Comparison of ENCODE assay signal across 7 cellular contexts in genomic region chr19:52138614-52139290, GRCh38. TPM values are rescaled to one million over a fixed set of nuclear protein-coding genes. Genes with fewer than 3 reads are reported as not detected.
A peak's percentile ranks its signal among the peaks of the same experiment; 100 is the strongest.
DNase-seq lines count a peak whose midpoint lies in the region; FAIRE-seq and TF ChIP-seq lines count a peak whose summit lies in the region.

No MANE protein-coding gene starts in this region.

- DNase-seq in NAMALWA (ENCODE audit: low spot score) (peak; percentile 7), HTR-8/SVneo (ENCODE audit: insufficient read length, low spot score) (no peak)

- H3K9ac ChIP-seq in endocrine pancreas (ENCODE audit: control insufficient read depth, insufficient read depth, low read length) (peak overlapping the region; percentile 71), mucosa of rectum (ENCODE audit: low read depth in 1 of 2, low read length in 2 of 2) (peak overlapping the region; percentile 97 to 99)

- H3K4me3 ChIP-seq in GM08714 (ENCODE audit: low read length) (peak overlapping the region; percentile 93), endocrine pancreas (ENCODE audit: control insufficient read depth, insufficient read depth, low read length) (peak overlapping the region; percentile 91), mucosa of rectum (ENCODE audit: low read length in 2 of 2) (peak overlapping the region; percentile 97 to 100)

- FAIRE-seq in HTR-8/SVneo (lab: Jason Lieb, UNC), result no peak

- no peaks in the 10 kb centered on the region for H3K9me3 ChIP-seq in endocrine pancreas (ENCODE audit: control insufficient read depth, low read length)
- H3K9me3 ChIP-seq in mucosa of rectum (ENCODE audit: control insufficient read depth in 2 of 2, low read length in 2 of 2), result peaks cover 3 to 8% of the 10 kb centered on the region in 2 donors

- H3K27me3 ChIP-seq in endocrine pancreas (ENCODE audit: control insufficient read depth, insufficient read depth, low read length) (no peaks in the 10 kb centered on the region), mucosa of rectum (ENCODE audit: control insufficient read depth in 2 of 2, insufficient read depth in 2 of 2, low read length in 2 of 2) (no peaks in the 10 kb centered on the region)

- H3K27ac ChIP-seq in VCaP (peak overlapping the region; percentile 99), mucosa of rectum (ENCODE audit: low read depth in 2 of 2, low read length in 2 of 2) (peak overlapping the region; percentile 99), temporal lobe (ENCODE audit: low read depth, low read length) (peak overlapping the region; percentile 82)

- TF ChIP-seq CTCF in VCaP (conservative IDR thresholded peaks at IDR 0.05), result no peak

- H3K4me1 ChIP-seq in endocrine pancreas (ENCODE audit: control insufficient read depth, insufficient read depth, low read length) (no peaks in the 10 kb centered on the region), mucosa of rectum (ENCODE audit: control insufficient read depth in 2 of 2, insufficient read depth in 2 of 2, low read length in 2 of 2) (peaks cover 7 to 12% of the 10 kb centered on the region in 2 donors)

- H3K36me3 ChIP-seq in endocrine pancreas (ENCODE audit: control insufficient read depth, insufficient read depth, low read length) (no peaks in the 10 kb centered on the region), mucosa of rectum (ENCODE audit: control insufficient read depth in 2 of 2, insufficient read depth in 2 of 2, low read length in 2 of 2) (no peaks in the 10 kb centered on the region)

RNA-seq across cellular contexts. Expression of gene ZNF616, which starts 1.0 kb away (rescaled TPM):
- 25.1 TPM for total RNA-seq in temporal lobe

RNA-seq across cellular contexts. Expression of gene ZNF836, which starts 32.7 kb away (rescaled TPM):
- 39.1 TPM for total RNA-seq in temporal lobe

RNA-seq across cellular contexts. Expression of gene ZNF841, which starts 43.2 kb away (rescaled TPM):
- 42.8 TPM for total RNA-seq in temporal lobe

RNA-seq across cellular contexts. Expression of gene PPP2R1A, which starts 51.1 kb away (rescaled TPM):
- 133 TPM for total RNA-seq in temporal lobe
